12 cellular contexts compared by ENCODE assay signal in the genomic region with DNA sequence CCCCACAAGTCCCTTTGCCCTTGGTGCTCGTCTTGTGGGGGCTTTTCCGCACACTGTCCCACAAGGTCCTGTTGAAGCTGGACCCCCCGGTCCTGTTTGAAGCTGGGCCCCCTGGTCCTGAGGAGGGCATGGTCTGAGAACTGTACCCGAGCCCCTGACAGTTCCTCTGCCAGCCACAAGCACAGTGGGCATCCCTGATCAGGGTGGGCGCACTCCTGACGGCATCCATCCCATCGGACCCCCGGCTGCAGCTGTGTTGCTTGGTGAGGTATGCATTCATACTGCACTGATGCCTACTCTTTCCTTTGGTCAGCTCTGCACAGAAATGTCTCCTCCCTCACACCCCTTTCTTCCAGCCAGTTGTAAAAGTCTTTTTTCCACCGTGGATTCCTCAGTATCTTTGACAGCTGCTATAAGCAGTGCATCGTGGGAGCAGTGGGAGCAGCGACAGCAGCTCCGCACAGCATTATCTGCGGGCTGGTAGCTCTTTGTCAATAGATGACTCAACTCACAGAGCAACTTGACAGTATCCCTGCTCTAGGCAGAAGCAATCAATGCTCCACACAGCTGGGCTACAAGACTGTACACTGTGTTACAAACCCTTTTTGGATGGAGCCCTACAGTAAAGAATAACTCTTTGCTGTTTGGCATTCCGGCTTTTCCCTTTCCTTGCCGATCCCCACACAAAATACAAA.
DNase-seq lines count a peak whose midpoint lies in the region; ATAC-seq and TF ChIP-seq lines count a peak whose summit lies in the region.
"Had no signal": no experiment of that assay in that cellular context is flagged by ENCODE, and none has a peak within 500 bp of the region (broad histone marks: within the 10 kb centered on the region; RNA-seq: fewer than 3 reads in every experiment).

No MANE protein-coding gene starts in this region.

- H3K27ac ChIP-seq in heart right ventricle, result no peak overlapping the region
- H3K27ac ChIP-seq: spleen, thyroid gland had no signal

- H3K9me3 ChIP-seq in heart right ventricle, result no peaks in the 10 kb centered on the region
- H3K9me3 ChIP-seq: spleen, thyroid gland had no signal

- peak in 7 of 8 donors; percentile 20 to 89 (median 67) for ATAC-seq in heart right ventricle
- no peak for ATAC-seq in GM19328 (IDR thresholded peaks at IDR 0.05; ENCODE audit: unreplicated experiment)
- ATAC-seq in GM19023 (IDR thresholded peaks at IDR 0.05; ENCODE audit: unreplicated experiment), result no peak
- ATAC-seq: esophagus mucosa, T-cell had no signal

- no peaks in the 10 kb centered on the region for H3K27me3 ChIP-seq in heart right ventricle
- H3K27me3 ChIP-seq: spleen, thyroid gland had no signal

- TF ChIP-seq CTCF in heart right ventricle (IDR thresholded peaks at IDR 0.05), result no peak

- no peaks in the 10 kb centered on the region for H3K36me3 ChIP-seq in heart right ventricle
- H3K36me3 ChIP-seq: spleen, thyroid gland had no signal

- H3K4me1 ChIP-seq in heart right ventricle, result peaks cover 0 to 4% (median 0%) of the 10 kb centered on the region in 9 donors
- H3K4me1 ChIP-seq: spleen, thyroid gland had no signal

- 52 to 54% methylated on average over 15 of the region's 15 CpGs for WGBS in heart right ventricle, 2 donors

- intact Hi-C loops in heart right ventricle (cut with DNase I), result no loop called here

- H3K4me3 ChIP-seq in heart right ventricle, result peak overlapping the region in 6 of 10 donors; percentile 11 to 37 (median 22)
- H3K4me3 ChIP-seq: spleen, thyroid gland had no signal

- DNase-seq in Ammon's horn (ENCODE audit: low spot score) (peak; percentile 93), SK-N-DZ (ENCODE audit: low spot score) (peak; percentile 62), heart right ventricle (no peak), occipital lobe (lab: John Stamatoyannopoulos, UW) (peak; percentile 83), Kasumi-1 (lab: John Stamatoyannopoulos, UW) (no peak), ureter (ENCODE audit: low spot score) (no peak)
- DNase-seq: spleen, T-cell, thyroid gland had no signal

Comparison
In these comparisons a context has a peak if more than half of its experiments do, and no peak if none do; other contexts are left out.
1. DNase-seq: peak in Ammon's horn (single experiment), SK-N-DZ (single experiment) and occipital lobe (single experiment); none in heart right ventricle (0 of 2), Kasumi-1 (0 of 2) and ureter (single experiment).
2. ATAC-seq: peak in heart right ventricle (7 of 8); none in GM19328 (single experiment) and GM19023 (single experiment).